In genomic region chr11:4991066-4991465, GRCh38 we compare ENCODE assay signal across 12 cellular contexts. TPM values are rescaled to one million over a fixed set of nuclear protein-coding genes. Genes with fewer than 3 reads are reported as not detected.
DNase-seq lines count a peak whose midpoint lies in the region; ATAC-seq, FAIRE-seq and TF ChIP-seq lines count a peak whose summit lies in the region.
"Had no signal": no experiment of that assay in that cellular context is flagged by ENCODE, and none has a peak within 500 bp of the region (broad histone marks: within the 10 kb centered on the region; RNA-seq: fewer than 3 reads in every experiment).

No MANE protein-coding gene starts in this region.

- H3K4ac ChIP-seq in H1 (replicated peaks; ENCODE audit: insufficient read length, low read depth, low read length) = no peak overlapping the region

- ATAC-seq in SK-N-SH treated with all-trans-retinoic acid at 6 μM for 48 hours = peak; percentile 34; the same call in 1 of the 3 replicates

- no peak overlapping the region for H3K23ac ChIP-seq in H1 (ENCODE audit: insufficient read length)

- H3K27ac ChIP-seq in SK-N-SH (ENCODE audit: low read depth in 2 of 2, low read length in 1 of 2) (no peak overlapping the region), H1 (ENCODE audit: low read depth, low read length) (no peak overlapping the region)

- H3K4me3 ChIP-seq in SK-N-SH (ENCODE audit: low read depth in 2 of 2, low read length in 1 of 2) (no peak overlapping the region), H1 (ENCODE audit: extremely low read depth in 1 of 4, insufficient read depth in 2 of 4, low read depth in 3 of 4, low read length in 4 of 4) (no peak overlapping the region)

- no peak for TF ChIP-seq POLR2A in H1 (IDR thresholded peaks at IDR 0.05; ENCODE audit: control extremely low read depth in 1 of 2, low read depth in 2 of 2, low read length in 2 of 2)

- no peaks in the 10 kb centered on the region for H3K4me1 Mint-ChIP-seq in type B pancreatic cell (ENCODE audit: unreplicated experiment)

- H2BK12ac ChIP-seq in H1 (ENCODE audit: low read depth, low read length) = no peak overlapping the region

- no peak overlapping the region for H4K5ac ChIP-seq in H1 (ENCODE audit: insufficient read length, low read depth, low read length)

- H2BK5ac ChIP-seq in H1 (ENCODE audit: low read depth, low read length) = no peak overlapping the region

- no peak overlapping the region for H4K91ac ChIP-seq in H1 (replicated peaks; ENCODE audit: insufficient read length, low read length)

- no peaks in the 10 kb centered on the region for H3K79me1 ChIP-seq in H1 (ENCODE audit: low read depth, low read length)

- TF ChIP-seq RAD21 in SK-N-SH (IDR thresholded peaks at IDR 0.05; ENCODE audit: low read length) = no peak
- TF ChIP-seq RAD21 in H1 (IDR thresholded peaks at IDR 0.05 in 1 of 2, conservative IDR thresholded peaks at IDR 0.05 in 1 of 2; ENCODE audit: low read depth in 2 of 2, low read length in 2 of 2) = peak; percentile 39 to 52

- no peak overlapping the region for H2BK120ac ChIP-seq in H1 (replicated peaks; ENCODE audit: low read depth, low read length)

- POLR2A ChIA-PET in SK-N-SH (lab: Yijun Ruan, JAX) = no interaction called here
- POLR2A ChIA-PET in H1 (lab: Charles Lee; ENCODE audit: partially characterized antibody) = no interaction called here

- no peak overlapping the region for H3K56ac ChIP-seq in H1 (replicated peaks; ENCODE audit: insufficient read length, low read depth, low read length)

- no peak overlapping the region for H2AK5ac ChIP-seq in H1 (ENCODE audit: low read depth, low read length)

- H2BK20ac ChIP-seq in H1 (ENCODE audit: low read length) = no peak overlapping the region

- H3K27me3 ChIP-seq in SK-N-SH (ENCODE audit: insufficient read depth) = no peaks in the 10 kb centered on the region; the same call in 1 of the 2 replicates
- H3K27me3 ChIP-seq in H1 (replicated peaks in 1 of 4; ENCODE audit: control insufficient read depth in 3 of 4, extremely low read depth in 1 of 4, insufficient read depth in 3 of 4, low read length in 3 of 4) = peaks cover 0 to 1% (median 0%) of the 10 kb centered on the region in 4 experiments; a peak in 1 of 7 replicates

- H3K18ac ChIP-seq in H1 (ENCODE audit: extremely low read depth, low read length) = no peak overlapping the region

- H3K36me3 ChIP-seq in SK-N-SH (replicated peaks in 1 of 2; ENCODE audit: control insufficient read depth in 1 of 2, insufficient read depth in 2 of 2, low read length in 1 of 2) = no peaks in the 10 kb centered on the region
- no peaks in the 10 kb centered on the region for H3K36me3 ChIP-seq in H1 (ENCODE audit: control insufficient read depth in 2 of 4, insufficient read depth in 4 of 4, low read length in 3 of 4)

- H3K23me2 ChIP-seq in H1 (ENCODE audit: low read depth, low read length) = no peaks in the 10 kb centered on the region

- no peaks in the 10 kb centered on the region for H3K9me2 ChIP-seq in SK-N-SH

- H3K79me2 ChIP-seq in SK-N-SH (ENCODE audit: insufficient read depth) (no peaks in the 10 kb centered on the region), H1 (ENCODE audit: control insufficient read depth in 1 of 2, insufficient read depth in 2 of 2, low read length in 2 of 2) (no peaks in the 10 kb centered on the region)

- H3K9me3 ChIP-seq in SK-N-SH (no peaks in the 10 kb centered on the region), H1 (ENCODE audit: insufficient read depth in 2 of 2, low read depth in 1 of 2, low read length in 1 of 2) (no peaks in the 10 kb centered on the region; a peak in 1 of 4 replicates)

- H3K9ac ChIP-seq in SK-N-SH = no peak overlapping the region
- H3K9ac ChIP-seq in H1 (replicated peaks in 1 of 4; ENCODE audit: extremely low read depth in 1 of 4, low read depth in 3 of 4, low read length in 3 of 4) = no peak overlapping the region

- no peak overlapping the region for H3K4me2 ChIP-seq in SK-N-SH
- H3K4me2 ChIP-seq in H1 (ENCODE audit: insufficient read depth in 1 of 2, low read depth in 2 of 2, low read length in 2 of 2) = no peak overlapping the region

- TF ChIP-seq EP300 in SK-N-SH (IDR thresholded peaks at IDR 0.05; ENCODE audit: borderline replicate concordance in 1 of 2, low read depth in 1 of 2, low read length in 1 of 2) (no peak), H1 (IDR thresholded peaks at IDR 0.05; ENCODE audit: borderline replicate concordance in 1 of 2, low read depth in 2 of 2, low read length in 2 of 2) (no peak)

- H3K14ac ChIP-seq in H1 (ENCODE audit: insufficient read length) = no peak overlapping the region

- H3K36me3 Mint-ChIP-seq in type B pancreatic cell = no peaks in the 10 kb centered on the region

- H4K8ac ChIP-seq in H1 (ENCODE audit: extremely low read depth, insufficient read depth, low read length) = no peak overlapping the region

- no peaks in the 10 kb centered on the region for H3K9me3 Mint-ChIP-seq in type B pancreatic cell
- H3K9me3 Mint-ChIP-seq: T-helper 1 cell treated with Interleukin-12 subunit alpha and Interleukin-12 subunit beta and Interleukin-4 antibody, amounts not matched to agents 30 μg/mL and 1 μg/mL, for 36 hours had no signal

- no peak overlapping the region for H2AFZ ChIP-seq in SK-N-SH (ENCODE audit: low read depth)
- H2AFZ ChIP-seq in H1 (ENCODE audit: low read length) = no peak overlapping the region

- no peak for FAIRE-seq in H1 (lab: Jason Lieb, UNC)

- H2BK15ac ChIP-seq in H1 (ENCODE audit: low read length) = no peak overlapping the region

- H3F3A ChIP-seq in SK-N-SH (replicated peaks; ENCODE audit: insufficient read depth) = no peaks in the 10 kb centered on the region

- H3K27me3 Mint-ChIP-seq in type B pancreatic cell = peaks cover 5% of the 10 kb centered on the region

- CTCF ChIA-PET in SK-N-SH (lab: Yijun Ruan, JAX) (interaction anchor here (0.8 kb wide), 1 partner anchor 15 kb away, joined by 3 read pairs; no protein-coding TSS in a partner anchor), H1 (lab: Charles Lee; ENCODE audit: partially characterized antibody) (interaction anchor here (1.0 to 2.3 kb wide), 9 partner anchors 9 to 364 kb away, joined by 3 to 13 read pairs (median 5); partner anchors contain the start of gene OR51D1)

- no peak overlapping the region for H3K4me3 Mint-ChIP-seq in type B pancreatic cell
- H3K4me3 Mint-ChIP-seq: T-helper 1 cell treated with Interleukin-12 subunit alpha and Interleukin-12 subunit beta and Interleukin-4 antibody, amounts not matched to agents 30 μg/mL and 1 μg/mL, for 36 hours had no signal

- 7% methylated on average over 1 of the region's 1 CpG for WGBS in SK-N-SH (ENCODE audit: low lambda C conversion rate)
- 92% methylated on average over 1 of the region's 1 CpG; no CpG with 5 or more reads in 1 of the 2 experiments for WGBS in H1 (ENCODE audit: extremely low coverage in 1 of 2, insufficient coverage in 1 of 2, insufficient read length in 1 of 2, insufficient replicate concordance in 2 of 2, low coverage in 1 of 2, low lambda C conversion rate in 2 of 2, missing lambda C conversion rate in 1 of 2), 2 experiments

- TF ChIP-seq CTCF in SK-N-SH (IDR thresholded peaks at IDR 0.05) (no peak; the same call in 1 of the 2 replicates), H1 (IDR thresholded peaks at IDR 0.05; ENCODE audit: control extremely low read depth in 1 of 3, insufficient read depth in 1 of 3, low read depth in 1 of 3, low read length in 3 of 3) (peak in 2 of 3 experiments; percentile 16 to 28; a peak in 1 of 4 replicates), type B pancreatic cell (conservative IDR thresholded peaks at IDR 0.05) (peak; percentile 22)

- H4K20me1 ChIP-seq in SK-N-SH (ENCODE audit: insufficient read depth) (no peaks in the 10 kb centered on the region), H1 (replicated peaks in 1 of 2; ENCODE audit: control insufficient read depth in 1 of 2, insufficient read depth in 2 of 2, low read length in 2 of 2) (no peaks in the 10 kb centered on the region)

- no peak overlapping the region for H3K27ac Mint-ChIP-seq in type B pancreatic cell
- H3K27ac Mint-ChIP-seq: T-helper 1 cell treated with Interleukin-12 subunit alpha and Interleukin-12 subunit beta and Interleukin-4 antibody, amounts not matched to agents 30 μg/mL and 1 μg/mL, for 36 hours had no signal

- H3K4me1 ChIP-seq in SK-N-SH (ENCODE audit: control insufficient read depth in 1 of 2, insufficient read depth in 2 of 2, low read depth in 1 of 2, low read length in 1 of 2) (no peaks in the 10 kb centered on the region), H1 (replicated peaks in 1 of 4; ENCODE audit: control insufficient read depth in 3 of 4, insufficient read depth in 4 of 4, low read length in 3 of 4) (no peaks in the 10 kb centered on the region; a peak in 1 of 7 replicates)

- DNase-seq in SK-N-SH = no peak
- DNase-seq in NCI-H69 (lab: John Stamatoyannopoulos, UW) = peak; percentile 49
- no peak for DNase-seq in H1 (ENCODE audit: low read depth in 1 of 2, low spot score in 2 of 2)
- no peak for DNase-seq in type B pancreatic cell (ENCODE audit: extremely low spot score, unreplicated experiment)
- DNase-seq in NCI-H1048 (lab: John Stamatoyannopoulos, UW) = no peak
- no peak for DNase-seq in stimulated activated CD4-positive, alpha-beta T cell treated with anti-CD3 and anti-CD28 coated beads, Interleukin-4, amount 100 ng/mL, for 24 hours
- no peak for DNase-seq in activated effector memory CD4-positive, alpha-beta T cell treated with Interleukin-2 at 50 U/mL for 16 hours
- DNase-seq: amygdala, islet precursor cell, NCI-H446 had no signal

RNA-seq across cellular contexts. Expression of gene OR51L1, which starts 3.6 kb away (rescaled TPM):
- not detected in 2 replicates for polyA plus RNA-seq in SK-N-SH (2012; rRNA removed)
- not detected in 2 replicates for polyA plus RNA-seq in SK-N-SH (2012; cell fraction: cytosol; rRNA removed)
- polyA plus RNA-seq in SK-N-SH (2012; cell fraction: nucleus; rRNA removed) = not detected in 2 replicates
- total RNA-seq in H1 (2021; fragmentation: NEBNext Ultra II Directional; extraction: Animal tissue kit (Norgen Biotek cat#: 25700)) = not detected in 2 replicates
- not detected in 2 replicates for polyA plus RNA-seq in H1 (2011; rRNA removed)
- not detected for polyA plus RNA-seq in H1 (2011; cell fraction: cytosol; rRNA removed)
- polyA plus RNA-seq in H1 (2011; cell fraction: nucleus; rRNA removed) = not detected
- not detected in 4 replicates for polyA plus RNA-seq in H1 (2012, experiment 1 of 2)
- not detected for polyA plus RNA-seq in H1 (2012, experiment 2 of 2)
- polyA plus RNA-seq in H1 (2013, experiment 1 of 2) = not detected
- 0.02 TPM for polyA plus RNA-seq in H1 (2013, experiment 2 of 2)
- polyA minus RNA-seq in H1 (2011; rRNA and poly(A)+ RNA removed) = not detected in 2 replicates
- not detected for polyA minus RNA-seq in H1 (2011; cell fraction: cytosol; rRNA and poly(A)+ RNA removed)
- not detected for polyA minus RNA-seq in H1 (2011; cell fraction: nucleus; rRNA and poly(A)+ RNA removed)
- not detected in 2 replicates for total RNA-seq in type B pancreatic cell (ENCODE audit: low replicate concordance)

RNA-seq across cellular contexts. Expression of gene OR51A2, which starts 35.6 kb away (rescaled TPM):
- polyA plus RNA-seq in SK-N-SH (2012; rRNA removed) = not detected in 2 replicates
- not detected in 2 replicates for polyA plus RNA-seq in SK-N-SH (2012; cell fraction: cytosol; rRNA removed)
- polyA plus RNA-seq in SK-N-SH (2012; cell fraction: nucleus; rRNA removed) = not detected in 2 replicates
- total RNA-seq in H1 (2021; fragmentation: NEBNext Ultra II Directional; extraction: Animal tissue kit (Norgen Biotek cat#: 25700)) = not detected in 2 replicates
- polyA plus RNA-seq in H1 (2011; rRNA removed) = not detected in 2 replicates
- polyA plus RNA-seq in H1 (2011; cell fraction: cytosol; rRNA removed) = not detected
- polyA plus RNA-seq in H1 (2011; cell fraction: nucleus; rRNA removed) = not detected
- polyA plus RNA-seq in H1 (2012, experiment 1 of 2) = not detected in 4 replicates
- polyA plus RNA-seq in H1 (2012, experiment 2 of 2) = not detected
- polyA plus RNA-seq in H1 (2013, experiment 1 of 2) = not detected
- not detected for polyA plus RNA-seq in H1 (2013, experiment 2 of 2)
- polyA minus RNA-seq in H1 (2011; rRNA and poly(A)+ RNA removed) = not detected in 2 replicates
- polyA minus RNA-seq in H1 (2011; cell fraction: cytosol; rRNA and poly(A)+ RNA removed) = not detected
- polyA minus RNA-seq in H1 (2011; cell fraction: nucleus; rRNA and poly(A)+ RNA removed) = not detected
- not detected in 2 replicates for total RNA-seq in type B pancreatic cell (ENCODE audit: low replicate concordance)

RNA-seq across cellular contexts. Expression of gene OR51A4, which starts 43.7 kb away (rescaled TPM):
- not detected in 2 replicates for polyA plus RNA-seq in SK-N-SH (2012; rRNA removed)
- polyA plus RNA-seq in SK-N-SH (2012; cell fraction: cytosol; rRNA removed) = not detected in 2 replicates
- not detected in 2 replicates for polyA plus RNA-seq in SK-N-SH (2012; cell fraction: nucleus; rRNA removed)
- not detected in 2 replicates for total RNA-seq in H1 (2021; fragmentation: NEBNext Ultra II Directional; extraction: Animal tissue kit (Norgen Biotek cat#: 25700))
- polyA plus RNA-seq in H1 (2011; rRNA removed) = not detected in 2 replicates
- polyA plus RNA-seq in H1 (2011; cell fraction: cytosol; rRNA removed) = not detected
- not detected for polyA plus RNA-seq in H1 (2011; cell fraction: nucleus; rRNA removed)
- not detected in 4 replicates for polyA plus RNA-seq in H1 (2012, experiment 1 of 2)
- polyA plus RNA-seq in H1 (2012, experiment 2 of 2) = not detected
- polyA plus RNA-seq in H1 (2013, experiment 1 of 2) = not detected
- polyA plus RNA-seq in H1 (2013, experiment 2 of 2) = not detected
- not detected in 2 replicates for polyA minus RNA-seq in H1 (2011; rRNA and poly(A)+ RNA removed)
- not detected for polyA minus RNA-seq in H1 (2011; cell fraction: cytosol; rRNA and poly(A)+ RNA removed)
- polyA minus RNA-seq in H1 (2011; cell fraction: nucleus; rRNA and poly(A)+ RNA removed) = not detected
- total RNA-seq in type B pancreatic cell (ENCODE audit: low replicate concordance) = not detected in 2 replicates

RNA-seq across cellular contexts. Expression of gene OR52J3, which starts 55.3 kb away (rescaled TPM):
- polyA plus RNA-seq in SK-N-SH (2012; rRNA removed) (not detected in 2 replicates), H1 (2011; rRNA removed) (not detected in 2 replicates)
- polyA plus RNA-seq in SK-N-SH (2012; cell fraction: cytosol; rRNA removed) = not detected in 2 replicates
- polyA plus RNA-seq in SK-N-SH (2012; cell fraction: nucleus; rRNA removed) = not detected in 2 replicates
- total RNA-seq in H1 (2021; fragmentation: NEBNext Ultra II Directional; extraction: Animal tissue kit (Norgen Biotek cat#: 25700)) = not detected in 2 replicates
- not detected for polyA plus RNA-seq in H1 (2011; cell fraction: cytosol; rRNA removed)
- not detected for polyA plus RNA-seq in H1 (2011; cell fraction: nucleus; rRNA removed)
- not detected in 4 replicates for polyA plus RNA-seq in H1 (2012, experiment 1 of 2)
- not detected for polyA plus RNA-seq in H1 (2012, experiment 2 of 2)
- not detected for polyA plus RNA-seq in H1 (2013, experiment 1 of 2)
- not detected for polyA plus RNA-seq in H1 (2013, experiment 2 of 2)
- not detected in 2 replicates for polyA minus RNA-seq in H1 (2011; rRNA and poly(A)+ RNA removed)
- not detected for polyA minus RNA-seq in H1 (2011; cell fraction: cytosol; rRNA and poly(A)+ RNA removed)
- polyA minus RNA-seq in H1 (2011; cell fraction: nucleus; rRNA and poly(A)+ RNA removed) = 0.70 TPM
- total RNA-seq in type B pancreatic cell (ENCODE audit: low replicate concordance) = not detected in 2 replicates
